ENCODE assay signal across 21 cellular contexts in genomic region chr11:78298216-78298860, GRCh38.
A peak's percentile ranks its signal among the peaks of the same experiment; 100 is the strongest.
DNase-seq lines count a peak whose midpoint lies in the region; ATAC-seq and TF ChIP-seq lines count a peak whose summit lies in the region.
"Had no signal": no experiment of that assay in that cellular context is flagged by ENCODE, and none has a peak within 500 bp of the region (broad histone marks: within the 10 kb centered on the region; RNA-seq: fewer than 3 reads in every experiment).

No MANE protein-coding gene starts in this region.

- no peaks in the 10 kb centered on the region for H3K27me3 ChIP-seq in right lobe of liver
- H3K27me3 ChIP-seq: gastroesophageal sphincter had no signal

- DNase-seq in activated naive CD4-positive, alpha-beta T cell treated with anti-CD3 and anti-CD28 coated beads, Interleukin-2, amount 50 U/mL, for 72 hours (ENCODE audit: low spot score in 2 of 2) = no peak
- no peak for DNase-seq in activated naive CD4-positive, alpha-beta T cell treated with anti-CD3 and anti-CD28 coated beads for 36 hours
- peak; percentile 93 for DNase-seq in NCI-H2227 treated with DMSO at 0.1 percent for 48 hours (lab: John Stamatoyannopoulos, UW)
- DNase-seq in right lobe of liver = no peak
- DNase-seq in substantia nigra (lab: John Stamatoyannopoulos, UW) = no peak
- DNase-seq in NCI-H1105 (lab: John Stamatoyannopoulos, UW) = no peak
- DNase-seq: amygdala; CD4-positive, CD25-positive, alpha-beta regulatory T cell; central memory CD4-positive, alpha-beta T cell; DMS153; GF-D8; GOT3; kidney glomerular epithelial cell; NCI-H2029; NCI-H510A treated with DMSO at 0.1 percent for 48 hours; T-helper 1 cell had no signal

- CTCF ChIA-PET in activated naive CD4-positive, alpha-beta T cell treated with anti-CD3 and anti-CD28 coated beads for 36 hours (lab: Charles Lee) = no interaction called here

- peaks cover 3 to 5% of the 10 kb centered on the region in 2 donors for H3K9me3 Mint-ChIP-seq in activated naive CD4-positive, alpha-beta T cell treated with anti-CD3 and anti-CD28 coated beads, Interleukin-2, amount 50 U/mL, for 72 hours
- no peaks in the 10 kb centered on the region for H3K9me3 Mint-ChIP-seq in activated naive CD4-positive, alpha-beta T cell treated with anti-CD3 and anti-CD28 coated beads for 36 hours

- no peak overlapping the region for H3K27ac Mint-ChIP-seq in activated naive CD4-positive, alpha-beta T cell treated with anti-CD3 and anti-CD28 coated beads, Interleukin-2, amount 50 U/mL, for 72 hours
- H3K27ac Mint-ChIP-seq in activated naive CD4-positive, alpha-beta T cell treated with anti-CD3 and anti-CD28 coated beads for 36 hours = no peak overlapping the region
- H3K27ac Mint-ChIP-seq: CD4-positive, CD25-positive, alpha-beta regulatory T cell had no signal

- no peak overlapping the region for H3K4me3 Mint-ChIP-seq in activated naive CD4-positive, alpha-beta T cell treated with anti-CD3 and anti-CD28 coated beads for 36 hours
- H3K4me3 Mint-ChIP-seq: CD4-positive, CD25-positive, alpha-beta regulatory T cell; nephron had no signal

- intact Hi-C loops in activated naive CD4-positive, alpha-beta T cell treated with anti-CD3 and anti-CD28 coated beads for 36 hours (cut with micrococcal nuclease) = no loop called here
- intact Hi-C loops in right lobe of liver (cut with DNase I) = no loop called here

- H3K9me3 ChIP-seq in right lobe of liver = no peaks in the 10 kb centered on the region
- H3K9me3 ChIP-seq: gastroesophageal sphincter, prostate gland had no signal

- no peaks in the 10 kb centered on the region for H3K36me3 ChIP-seq in right lobe of liver
- H3K36me3 ChIP-seq: gastroesophageal sphincter, prostate gland had no signal

- 50% methylated on average over 3 of the region's 3 CpGs for WGBS in right lobe of liver (ENCODE audit: insufficient coverage, low coverage, low lambda C conversion rate, missing lambda C conversion rate)

- H3K36me3 Mint-ChIP-seq in activated naive CD4-positive, alpha-beta T cell treated with anti-CD3 and anti-CD28 coated beads, Interleukin-2, amount 50 U/mL, for 72 hours = peaks cover 3 to 4% of the 10 kb centered on the region in 2 donors
- H3K36me3 Mint-ChIP-seq in activated naive CD4-positive, alpha-beta T cell treated with anti-CD3 and anti-CD28 coated beads for 36 hours (ENCODE audit: low read depth) = no peaks in the 10 kb centered on the region
- H3K36me3 Mint-ChIP-seq: CD4-positive, CD25-positive, alpha-beta regulatory T cell had no signal

- H3K4me1 ChIP-seq in right lobe of liver = peaks cover 0 to 22% (median 8%) of the 10 kb centered on the region in 4 donors
- H3K4me1 ChIP-seq: prostate gland had no signal

- no peak overlapping the region for H3K4me3 ChIP-seq in right lobe of liver
- H3K4me3 ChIP-seq: gastroesophageal sphincter, prostate gland had no signal

- peaks cover 4% of the 10 kb centered on the region for H3K4me1 Mint-ChIP-seq in activated naive CD4-positive, alpha-beta T cell treated with anti-CD3 and anti-CD28 coated beads for 36 hours (ENCODE audit: low read depth)

- peak overlapping the region in 1 of 3 donors; percentile 35 for H3K27ac ChIP-seq in right lobe of liver
- H3K27ac ChIP-seq in substantia nigra (ENCODE audit: low read depth, low read length, poor library complexity, severe bottlenecking) = peak overlapping the region; percentile 4
- H3K27ac ChIP-seq: gastroesophageal sphincter, prostate gland had no signal

- no peak for TF ChIP-seq POLR2A in right lobe of liver (IDR thresholded peaks at IDR 0.05)

- no peaks in the 10 kb centered on the region for H3K27me3 Mint-ChIP-seq in activated naive CD4-positive, alpha-beta T cell treated with anti-CD3 and anti-CD28 coated beads for 36 hours (ENCODE audit: low read depth)
- H3K27me3 Mint-ChIP-seq: CD4-positive, CD25-positive, alpha-beta regulatory T cell had no signal

- TF ChIP-seq CTCF in right lobe of liver (IDR thresholded peaks at IDR 0.05) = no peak

- ATAC-seq in activated naive CD4-positive, alpha-beta T cell treated with anti-CD3 and anti-CD28 coated beads, Interleukin-2, amount 50 U/mL, for 72 hours = peak; percentile 98 to 99
- ATAC-seq in right lobe of liver = peak; percentile 80 to 94 (median 86)
- ATAC-seq in HG03460 (IDR thresholded peaks at IDR 0.05; ENCODE audit: unreplicated experiment) = no peak
- ATAC-seq: esophagus mucosa, gastroesophageal sphincter had no signal
